ENCODE assay signal across 22 cellular contexts in genomic region chr18:79463424-79463960, GRCh38.
A peak's percentile ranks its signal among the peaks of the same experiment; 100 is the strongest.
DNase-seq lines count a peak whose midpoint lies in the region; FAIRE-seq and TF ChIP-seq lines count a peak whose summit lies in the region.
"Had no signal": no experiment of that assay in that cellular context is flagged by ENCODE, and none has a peak within 500 bp of the region (broad histone marks: within the 10 kb centered on the region; RNA-seq: fewer than 3 reads in every experiment).

No MANE protein-coding gene starts in this region.

- FAIRE-seq in H1 (lab: Jason Lieb, UNC) = no peak
- FAIRE-seq in urothelium cell line (lab: Jason Lieb, UNC) = peak; percentile 44
- FAIRE-seq: A204.1 had no signal

- no peak overlapping the region; the same call in 1 of the 2 replicates for H3K18ac ChIP-seq in H1 (ENCODE audit: extremely low read depth, low read length)

- no peak overlapping the region for H3K4me3 Mint-ChIP-seq in activated naive CD4-positive, alpha-beta T cell treated with anti-CD3 and anti-CD28 coated beads, Interleukin-2, amount 10 ng/mL, durations not matched to agents 7 days and 5 days
- H3K4me3 Mint-ChIP-seq: CD4-positive, CD25-positive, alpha-beta regulatory T cell had no signal

- no peak overlapping the region for H4K5ac ChIP-seq in H1 (ENCODE audit: insufficient read length, low read depth, low read length)

- H3K23me2 ChIP-seq in H1 (ENCODE audit: low read depth, low read length) = no peaks in the 10 kb centered on the region

- TF ChIP-seq EP300 in H1 (IDR thresholded peaks at IDR 0.05; ENCODE audit: borderline replicate concordance in 1 of 2, low read depth in 2 of 2, low read length in 2 of 2) = no peak

- H2BK20ac ChIP-seq in H1 (ENCODE audit: low read length) = no peak overlapping the region

- DNase-seq in activated naive CD4-positive, alpha-beta T cell treated with anti-CD3 and anti-CD28 coated beads, Interleukin-2, amount 10 ng/mL, durations not matched to agents 7 days and 5 days = no peak
- no peak for DNase-seq in activated naive CD4-positive, alpha-beta T cell (lab: John Stamatoyannopoulos, UW)
- DNase-seq in Karpas-422 (no peak), H1 (ENCODE audit: low read depth in 1 of 2, low spot score in 2 of 2) (no peak), urothelium cell line (ENCODE audit: low spot score) (no peak), Ammon's horn (ENCODE audit: low spot score) (no peak), NCI-H2196 (lab: John Stamatoyannopoulos, UW; ENCODE audit: unreplicated experiment) (no peak)
- DNase-seq: BE2C; CD4-positive, CD25-positive, alpha-beta regulatory T cell; COR-L47; DMS79; GM23248; KBM-7; NCI-H1092 treated with DMSO at 0.1 percent for 48 hours; NCI-H2029 treated with DMSO at 0.1 percent for 48 hours; NCI-H345; NCI-H524; NCI-H82; OCI-M1; Right ventricle myocardium superior had no signal

- H3K4me1 Mint-ChIP-seq in activated naive CD4-positive, alpha-beta T cell treated with anti-CD3 and anti-CD28 coated beads, Interleukin-2, amount 10 ng/mL, durations not matched to agents 7 days and 5 days = peaks cover 11% of the 10 kb centered on the region

- H2BK5ac ChIP-seq in H1 (ENCODE audit: low read depth, low read length) = peak overlapping the region; percentile 44

- no peaks in the 10 kb centered on the region for H3K27me3 Mint-ChIP-seq in activated naive CD4-positive, alpha-beta T cell treated with anti-CD3 and anti-CD28 coated beads, Interleukin-2, amount 10 ng/mL, durations not matched to agents 7 days and 5 days
- H3K27me3 Mint-ChIP-seq: CD4-positive, CD25-positive, alpha-beta regulatory T cell had no signal

- H3K79me1 ChIP-seq in H1 (ENCODE audit: low read depth, low read length) = no peaks in the 10 kb centered on the region; the same call in 1 of the 2 replicates

- H3K23ac ChIP-seq in H1 (ENCODE audit: insufficient read length) = no peak overlapping the region

- no peak overlapping the region for H3K56ac ChIP-seq in H1 (replicated peaks; ENCODE audit: insufficient read length, low read depth, low read length)

- peaks cover 25% of the 10 kb centered on the region for H3K36me3 Mint-ChIP-seq in activated naive CD4-positive, alpha-beta T cell treated with anti-CD3 and anti-CD28 coated beads, Interleukin-2, amount 10 ng/mL, durations not matched to agents 7 days and 5 days

- H3K14ac ChIP-seq in H1 (ENCODE audit: insufficient read length) = no peak overlapping the region

- 94% methylated on average over 21 of the region's 25 CpGs; no CpG with 5 or more reads in 1 of the 2 experiments for WGBS in H1 (ENCODE audit: extremely low coverage in 1 of 2, insufficient coverage in 1 of 2, insufficient read length in 1 of 2, insufficient replicate concordance in 2 of 2, low coverage in 1 of 2, low lambda C conversion rate in 2 of 2, missing lambda C conversion rate in 1 of 2), 2 experiments

- no peak overlapping the region for H2AK5ac ChIP-seq in H1 (ENCODE audit: low read depth, low read length)

- no peaks in the 10 kb centered on the region for H3K9me2 ChIP-seq in Karpas-422 (replicated peaks; ENCODE audit: insufficient read depth, low read length)

- no peak for TF ChIP-seq POLR2A in H1 (IDR thresholded peaks at IDR 0.05; ENCODE audit: control extremely low read depth in 1 of 2, low read depth in 2 of 2, low read length in 2 of 2)

- H3K27ac ChIP-seq in Karpas-422 (ENCODE audit: low read length) (peak overlapping the region; percentile 96), H1 (ENCODE audit: low read depth, low read length) (no peak overlapping the region)
- H3K27ac ChIP-seq: GM23248 had no signal

- H2BK120ac ChIP-seq in H1 (replicated peaks; ENCODE audit: low read depth, low read length) = no peak overlapping the region

- H2BK15ac ChIP-seq in H1 (ENCODE audit: low read length) = no peak overlapping the region

- H3K9me3 Mint-ChIP-seq in activated naive CD4-positive, alpha-beta T cell treated with anti-CD3 and anti-CD28 coated beads, Interleukin-2, amount 10 ng/mL, durations not matched to agents 7 days and 5 days = no peaks in the 10 kb centered on the region

- peak overlapping the region; percentile 55 for H3K27ac Mint-ChIP-seq in activated naive CD4-positive, alpha-beta T cell treated with anti-CD3 and anti-CD28 coated beads, Interleukin-2, amount 10 ng/mL, durations not matched to agents 7 days and 5 days
- H3K27ac Mint-ChIP-seq: CD4-positive, CD25-positive, alpha-beta regulatory T cell had no signal

- peak overlapping the region; percentile 11; the same call in 1 of the 2 replicates for H4K8ac ChIP-seq in H1 (ENCODE audit: extremely low read depth, insufficient read depth, low read length)

- peaks cover 31% of the 10 kb centered on the region for H3K36me3 ChIP-seq in Karpas-422 (ENCODE audit: insufficient read depth, low read length)
- H3K36me3 ChIP-seq in H1 (ENCODE audit: control insufficient read depth in 2 of 4, insufficient read depth in 4 of 4, low read length in 3 of 4) = no peaks in the 10 kb centered on the region; a peak in 1 of 8 replicates
- H3K36me3 ChIP-seq: BE2C had no signal

- no peak overlapping the region for H3K4ac ChIP-seq in H1 (replicated peaks; ENCODE audit: insufficient read length, low read depth, low read length)

- POLR2A ChIA-PET in H1 (lab: Charles Lee; ENCODE audit: partially characterized antibody) = interaction anchor here (1.6 kb wide), 1 partner anchor 10 kb away, joined by 3 read pairs; no protein-coding TSS in a partner anchor

- TF ChIP-seq RAD21 in H1 (IDR thresholded peaks at IDR 0.05 in 1 of 2, conservative IDR thresholded peaks at IDR 0.05 in 1 of 2; ENCODE audit: low read depth in 2 of 2, low read length in 2 of 2) = no peak

- TF ChIP-seq CTCF in H1 (IDR thresholded peaks at IDR 0.05; ENCODE audit: control extremely low read depth in 1 of 3, insufficient read depth in 1 of 3, low read depth in 1 of 3, low read length in 3 of 3) = no peak

- H3K9ac ChIP-seq in Karpas-422 (ENCODE audit: low read length) (peak overlapping the region; percentile 29), H1 (replicated peaks in 1 of 4; ENCODE audit: extremely low read depth in 1 of 4, low read depth in 3 of 4, low read length in 3 of 4) (no peak overlapping the region)
- H3K9ac ChIP-seq: GM23248 had no signal

- H3K4me2 ChIP-seq in Karpas-422 (ENCODE audit: low read depth, low read length, poor library complexity, severe bottlenecking) = no peak overlapping the region
- no peak overlapping the region for H3K4me2 ChIP-seq in H1 (ENCODE audit: insufficient read depth in 1 of 2, low read depth in 2 of 2, low read length in 2 of 2)

- H4K91ac ChIP-seq in H1 (replicated peaks; ENCODE audit: insufficient read length, low read length) = no peak overlapping the region

- H2AFZ ChIP-seq in Karpas-422 (ENCODE audit: low read length) (no peak overlapping the region), H1 (ENCODE audit: low read length) (no peak overlapping the region)
- H2AFZ ChIP-seq: GM23248 had no signal

- H2BK12ac ChIP-seq in H1 (ENCODE audit: low read depth, low read length) = no peak overlapping the region

- H3K9me3 ChIP-seq in Karpas-422 (ENCODE audit: low read length) = no peaks in the 10 kb centered on the region
- H3K9me3 ChIP-seq in H1 (ENCODE audit: insufficient read depth in 2 of 2, low read depth in 1 of 2, low read length in 1 of 2) = no peaks in the 10 kb centered on the region
- H3K9me3 ChIP-seq: BE2C, HAP-1 had no signal

- peaks cover 40% of the 10 kb centered on the region for H3K79me2 ChIP-seq in Karpas-422 (ENCODE audit: low read length)
- no peaks in the 10 kb centered on the region for H3K79me2 ChIP-seq in H1 (ENCODE audit: control insufficient read depth in 1 of 2, insufficient read depth in 2 of 2, low read length in 2 of 2)

- H3K4me1 ChIP-seq in Karpas-422 (ENCODE audit: low read length) (peaks cover 82% of the 10 kb centered on the region), H1 (replicated peaks in 1 of 4; ENCODE audit: control insufficient read depth in 3 of 4, insufficient read depth in 4 of 4, low read length in 3 of 4) (peaks cover 0 to 20% (median 14%) of the 10 kb centered on the region in 4 experiments; a peak in 6 of 7 replicates)
- H3K4me1 ChIP-seq: BE2C, HAP-1 had no signal

- H3K4me3 ChIP-seq in Karpas-422 (ENCODE audit: low read length) (no peak overlapping the region; the same call in 1 of the 2 replicates), H1 (ENCODE audit: extremely low read depth in 1 of 4, insufficient read depth in 2 of 4, low read depth in 3 of 4, low read length in 4 of 4) (no peak overlapping the region)
- H3K4me3 ChIP-seq: GM23248, HAP-1 had no signal

- CTCF ChIA-PET in activated naive CD4-positive, alpha-beta T cell treated with anti-CD3 and anti-CD28 coated beads, Interleukin-2, amount 10 ng/mL, durations not matched to agents 7 days and 5 days (lab: Charles Lee) = interaction anchor here (0.7 kb wide), 1 partner anchor 281 kb away, joined by 3 read pairs; no protein-coding TSS in a partner anchor
- CTCF ChIA-PET in H1 (lab: Charles Lee; ENCODE audit: partially characterized antibody) = interaction anchor here (0.6 to 1.5 kb wide), 3 partner anchors 9 to 116 kb away, joined by 3 to 5 read pairs (median 3); no protein-coding TSS in a partner anchor

- H4K20me1 ChIP-seq in Karpas-422 (ENCODE audit: insufficient read depth, low read depth, low read length) (no peaks in the 10 kb centered on the region), H1 (replicated peaks in 1 of 2; ENCODE audit: control insufficient read depth in 1 of 2, insufficient read depth in 2 of 2, low read length in 2 of 2) (no peaks in the 10 kb centered on the region)

- H3K27me3 ChIP-seq in Karpas-422 (ENCODE audit: low read length) (no peaks in the 10 kb centered on the region), H1 (replicated peaks in 1 of 4; ENCODE audit: control insufficient read depth in 3 of 4, extremely low read depth in 1 of 4, insufficient read depth in 3 of 4, low read length in 3 of 4) (no peaks in the 10 kb centered on the region)
- H3K27me3 ChIP-seq: BE2C had no signal

TF ChIP-seq in H1, 55 proteins besides CTCF, POLR2A, EP300 and RAD21 (continues in another document):
- TF ChIP-seq HDAC6 (IDR thresholded peaks at IDR 0.05; ENCODE audit: low read depth, low read length) (no peak), EZH2 (IDR thresholded peaks at IDR 0.05; ENCODE audit: low read depth, low read length, severe bottlenecking) (no peak), SP4 (IDR thresholded peaks at IDR 0.05; ENCODE audit: low read length) (no peak), ATF2 (IDR thresholded peaks at IDR 0.05; ENCODE audit: low read length) (no peak), KDM4A (IDR thresholded peaks at IDR 0.05; ENCODE audit: low read depth, low read length, severe bottlenecking) (no peak), CHD1 (IDR thresholded peaks at IDR 0.05; ENCODE audit: low read depth, low read length) (no peak)
